ENCODE assay signal across 9 cellular contexts in genomic region chr12:47071241-47071852, GRCh38. TPM values are rescaled to one million over a fixed set of nuclear protein-coding genes. Genes with fewer than 3 reads are reported as not detected.
DNase-seq lines count a peak whose midpoint lies in the region; ATAC-seq and TF ChIP-seq lines count a peak whose summit lies in the region.
"Had no signal": no experiment of that assay in that cellular context is flagged by ENCODE, and none has a peak within 500 bp of the region (broad histone marks: within the 10 kb centered on the region; RNA-seq: fewer than 3 reads in every experiment).

No MANE protein-coding gene starts in this region.

- DNase-seq in NCI-H1694 treated with DMSO at 0.1 percent for 48 hours (lab: John Stamatoyannopoulos, UW) (peak; percentile 2), NCI-H1694 (lab: John Stamatoyannopoulos, UW) (no peak), NCI-H146 treated with DMSO at 0.1 percent for 48 hours (lab: John Stamatoyannopoulos, UW; ENCODE audit: unreplicated experiment) (peak; percentile 26), choroid plexus epithelial cell (ENCODE audit: low read depth) (no peak), progenitor cell of endocrine pancreas (ENCODE audit: low spot score, unreplicated experiment) (no peak)
- no peak for DNase-seq in activated T-cell treated with anti-CD3 and anti-CD28 coated beads, Interleukin-2, amount 50 U/mL, for 24 hours
- DNase-seq in activated naive CD8-positive, alpha-beta T cell treated with anti-CD3 and anti-CD28 coated beads for 36 hours = no peak

- no peak overlapping the region for H3K4me3 Mint-ChIP-seq in progenitor cell of endocrine pancreas (ENCODE audit: low read depth)
- no peak overlapping the region for H3K4me3 Mint-ChIP-seq in activated T-cell treated with anti-CD3 and anti-CD28 coated beads, Interleukin-2, amount 50 U/mL, for 24 hours
- H3K4me3 Mint-ChIP-seq in activated naive CD8-positive, alpha-beta T cell treated with anti-CD3 and anti-CD28 coated beads for 36 hours = no peak overlapping the region
- H3K4me3 Mint-ChIP-seq: activated naive CD4-positive, alpha-beta T cell treated with anti-CD3 and anti-CD28 coated beads, Interleukin-2, amount 50 U/mL, for 24 hours had no signal

- no peak for ATAC-seq in GM18505 (IDR thresholded peaks at IDR 0.05; ENCODE audit: unreplicated experiment)

- TF ChIP-seq POLR2A in GM18505 (IDR thresholded peaks at IDR 0.05; ENCODE audit: borderline replicate concordance, extremely low read depth, insufficient read depth, insufficient read length) = no peak

- no peak overlapping the region for H3K27ac Mint-ChIP-seq in progenitor cell of endocrine pancreas
- no peak overlapping the region for H3K27ac Mint-ChIP-seq in activated T-cell treated with anti-CD3 and anti-CD28 coated beads, Interleukin-2, amount 50 U/mL, for 24 hours
- H3K27ac Mint-ChIP-seq in activated naive CD8-positive, alpha-beta T cell treated with anti-CD3 and anti-CD28 coated beads for 36 hours = no peak overlapping the region
- H3K27ac Mint-ChIP-seq: activated naive CD4-positive, alpha-beta T cell treated with anti-CD3 and anti-CD28 coated beads, Interleukin-2, amount 50 U/mL, for 24 hours had no signal

- H3K4me3 ChIP-seq in choroid plexus epithelial cell (ENCODE audit: low read depth, low read length) = no peak overlapping the region

- TF ChIP-seq CTCF in choroid plexus epithelial cell (conservative IDR thresholded peaks at IDR 0.05; ENCODE audit: low read depth, low read length) (peak; percentile 64), progenitor cell of endocrine pancreas (IDR thresholded peaks at IDR 0.05; ENCODE audit: unreplicated experiment) (peak; percentile 59)

- H3K36me3 Mint-ChIP-seq in progenitor cell of endocrine pancreas (ENCODE audit: insufficient read depth) = no peaks in the 10 kb centered on the region
- peaks cover 3% of the 10 kb centered on the region for H3K36me3 Mint-ChIP-seq in activated T-cell treated with anti-CD3 and anti-CD28 coated beads, Interleukin-2, amount 50 U/mL, for 24 hours (ENCODE audit: low read depth)
- peaks cover 11% of the 10 kb centered on the region for H3K36me3 Mint-ChIP-seq in activated naive CD8-positive, alpha-beta T cell treated with anti-CD3 and anti-CD28 coated beads for 36 hours

- H3K27me3 Mint-ChIP-seq in progenitor cell of endocrine pancreas = peaks cover 7% of the 10 kb centered on the region
- no peaks in the 10 kb centered on the region for H3K27me3 Mint-ChIP-seq in activated T-cell treated with anti-CD3 and anti-CD28 coated beads, Interleukin-2, amount 50 U/mL, for 24 hours
- H3K27me3 Mint-ChIP-seq in activated naive CD8-positive, alpha-beta T cell treated with anti-CD3 and anti-CD28 coated beads for 36 hours = no peaks in the 10 kb centered on the region
- H3K27me3 Mint-ChIP-seq: activated naive CD4-positive, alpha-beta T cell treated with anti-CD3 and anti-CD28 coated beads, Interleukin-2, amount 50 U/mL, for 24 hours had no signal

- H3K9me3 Mint-ChIP-seq in progenitor cell of endocrine pancreas (ENCODE audit: low read depth) = no peaks in the 10 kb centered on the region
- H3K9me3 Mint-ChIP-seq in activated T-cell treated with anti-CD3 and anti-CD28 coated beads, Interleukin-2, amount 50 U/mL, for 24 hours = no peaks in the 10 kb centered on the region
- H3K9me3 Mint-ChIP-seq in activated naive CD8-positive, alpha-beta T cell treated with anti-CD3 and anti-CD28 coated beads for 36 hours = no peaks in the 10 kb centered on the region
- H3K9me3 Mint-ChIP-seq: activated naive CD4-positive, alpha-beta T cell treated with anti-CD3 and anti-CD28 coated beads, Interleukin-2, amount 50 U/mL, for 24 hours had no signal

- peaks cover 15% of the 10 kb centered on the region for H3K4me1 Mint-ChIP-seq in progenitor cell of endocrine pancreas (ENCODE audit: low read depth)
- peaks cover 31% of the 10 kb centered on the region for H3K4me1 Mint-ChIP-seq in activated T-cell treated with anti-CD3 and anti-CD28 coated beads, Interleukin-2, amount 50 U/mL, for 24 hours (ENCODE audit: low read depth)
- H3K4me1 Mint-ChIP-seq in activated naive CD8-positive, alpha-beta T cell treated with anti-CD3 and anti-CD28 coated beads for 36 hours = peaks cover 31% of the 10 kb centered on the region

RNA-seq across cellular contexts. Expression of gene PCED1B, which starts 8.1 kb away (rescaled TPM):
- 0.91 and 1.1 TPM in 2 replicates for total RNA-seq in progenitor cell of endocrine pancreas
- total RNA-seq in activated naive CD8-positive, alpha-beta T cell treated with anti-CD3 and anti-CD28 coated beads for 36 hours = 100 to 1,000 TPM; 117 TPM

RNA-seq across cellular contexts. Expression of gene AMIGO2, which starts 8.4 kb away (rescaled TPM):
- total RNA-seq in progenitor cell of endocrine pancreas = 9.3 and 10.7 TPM in 2 replicates
- total RNA-seq in activated naive CD8-positive, alpha-beta T cell treated with anti-CD3 and anti-CD28 coated beads for 36 hours = 10 to 100 TPM; 19.0 to 20.6 TPM

Comparison
In these comparisons a context has a peak if more than half of its experiments do, and no peak if none do; other contexts are left out.
1. DNase-seq: peak in NCI-H1694 treated with DMSO at 0.1 percent for 48 hours (single experiment) and NCI-H146 treated with DMSO at 0.1 percent for 48 hours (single experiment); none in NCI-H1694 (single experiment), choroid plexus epithelial cell (single experiment), progenitor cell of endocrine pancreas (single experiment), activated T-cell treated with anti-CD3 and anti-CD28 coated beads, Interleukin-2, amount 50 U/mL, for 24 hours (single experiment) and activated naive CD8-positive, alpha-beta T cell treated with anti-CD3 and anti-CD28 coated beads for 36 hours (single experiment).
2. RNA of gene PCED1B, which starts 8.1 kb away (total RNA-seq): 117 TPM in activated naive CD8-positive, alpha-beta T cell treated with anti-CD3 and anti-CD28 coated beads for 36 hours; 0.91 to 1.1 TPM in progenitor cell of endocrine pancreas; every median in the first group is over 10 times any median in the second.